ENCODE assay signal across 7 cellular contexts in the genomic region with DNA sequence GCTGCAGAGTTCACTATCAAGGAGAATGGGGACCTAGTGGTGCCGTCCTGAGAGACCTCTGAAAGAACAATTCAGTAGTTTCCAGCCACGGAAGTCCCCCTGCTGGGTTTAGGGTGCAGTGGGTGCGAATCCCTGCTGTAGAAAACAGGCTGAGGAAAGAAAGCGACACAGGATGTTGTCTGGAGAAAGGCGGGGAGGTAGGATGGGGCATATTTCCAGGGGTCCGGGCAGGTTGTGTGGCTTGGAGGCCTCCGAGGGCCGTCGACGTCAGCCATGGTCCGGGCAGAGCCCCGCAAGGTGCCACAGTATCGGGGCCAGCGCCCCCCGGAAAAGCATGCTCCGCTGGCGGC. TPM values are rescaled to one million over a fixed set of nuclear protein-coding genes. Genes with fewer than 3 reads are reported as not detected.
DNase-seq lines count a peak whose midpoint lies in the region; ATAC-seq, FAIRE-seq and TF ChIP-seq lines count a peak whose summit lies in the region.

No MANE protein-coding gene starts in this region.

- in situ Hi-C loops in GM13977 (cut with MboI; ENCODE audit: low pct_unique_long_range_greater_than_20kb, low sequenced_read_pairs, unreplicated experiment) = no loop called here

- FAIRE-seq in urothelium cell line (lab: Jason Lieb, UNC) = no peak

- H3K36me3 ChIP-seq in H7 (replicated peaks; ENCODE audit: control insufficient read depth, insufficient read depth, low read length) = no peaks in the 10 kb centered on the region
- peaks cover 17% of the 10 kb centered on the region for H3K36me3 ChIP-seq in MG63
- peaks cover 5% of the 10 kb centered on the region for H3K36me3 ChIP-seq in neutrophil

- H3K4me1 ChIP-seq in neutrophil (ENCODE audit: control insufficient read depth in 1 of 2, insufficient read depth in 1 of 2, low read depth in 1 of 2, low read length in 1 of 2) = peaks cover 48 to 51% of the 10 kb centered on the region in 2 experiments

- H3K27me3 ChIP-seq in H7 (ENCODE audit: control insufficient read depth, insufficient read depth, low read length) (no peaks in the 10 kb centered on the region; the same call in 1 of the 2 replicates), MG63 (no peaks in the 10 kb centered on the region), neutrophil (no peaks in the 10 kb centered on the region)

- H3K4me3 ChIP-seq in H7 (ENCODE audit: insufficient read depth, low read depth, low read length) (peak overlapping the region; percentile 87), MG63 (peak overlapping the region; percentile 81), fibroblast of the aortic adventitia (ENCODE audit: low read depth, low read length) (peak overlapping the region; percentile 74), neutrophil (ENCODE audit: low read depth in 1 of 2, low read length in 1 of 2) (peak overlapping the region; percentile 88 to 89)

- H3K9me3 Mint-ChIP-seq in activated T-cell treated with anti-CD3 and anti-CD28 coated beads, Interleukin-2, amount 50 U/mL, for 4 hours = no peaks in the 10 kb centered on the region

- H3K4me3 Mint-ChIP-seq in activated T-cell treated with anti-CD3 and anti-CD28 coated beads, Interleukin-2, amount 50 U/mL, for 4 hours = peak overlapping the region; percentile 98

- peaks cover 59% of the 10 kb centered on the region for H3K4me1 Mint-ChIP-seq in activated T-cell treated with anti-CD3 and anti-CD28 coated beads, Interleukin-2, amount 50 U/mL, for 4 hours (ENCODE audit: low read depth)

- no peak for TF ChIP-seq CTCF in GM13977 (IDR thresholded peaks at IDR 0.05; ENCODE audit: extremely low read depth, insufficient read depth, missing control alignments)
- peak; percentile 40 for TF ChIP-seq CTCF in fibroblast of the aortic adventitia (IDR thresholded peaks at IDR 0.05; ENCODE audit: insufficient read depth, low read length)
- no peak for TF ChIP-seq CTCF in neutrophil (IDR thresholded peaks at IDR 0.05)

- H3K9me3 ChIP-seq in MG63 (no peaks in the 10 kb centered on the region), neutrophil (no peaks in the 10 kb centered on the region)

- H3K27me3 Mint-ChIP-seq in activated T-cell treated with anti-CD3 and anti-CD28 coated beads, Interleukin-2, amount 50 U/mL, for 4 hours (ENCODE audit: low read depth) = no peaks in the 10 kb centered on the region

- DNase-seq in GM13977 (ENCODE audit: low spot score) (peak; percentile 46), H7 (no peak), MG63 (peak; percentile 59), fibroblast of the aortic adventitia (ENCODE audit: low read depth) (peak; percentile 51), urothelium cell line (ENCODE audit: low spot score) (peak; percentile 50)
- peak; percentile 52 for DNase-seq in activated T-cell treated with anti-CD3 and anti-CD28 coated beads, Interleukin-2, amount 50 U/mL, for 4 hours

- peaks cover 6% of the 10 kb centered on the region for H3K36me3 Mint-ChIP-seq in activated T-cell treated with anti-CD3 and anti-CD28 coated beads, Interleukin-2, amount 50 U/mL, for 4 hours (ENCODE audit: insufficient read depth)

- ATAC-seq in activated T-cell treated with anti-CD3 and anti-CD28 coated beads, Interleukin-2, amount 50 U/mL, for 4 hours = peak; percentile 6 to 8

- H3K27ac ChIP-seq in neutrophil = peak overlapping the region; percentile 99

RNA-seq across cellular contexts. Expression of a gene that starts 0.8 kb away (rescaled TPM):
- 48.9 and 63.5 TPM in 2 replicates for total RNA-seq in H7 (2014; rRNA removed; shearing (Covaris generic))
- 22.3 and 28.2 TPM in 2 replicates for total RNA-seq in MG63 (2014; rRNA removed; shearing (Covaris generic); ENCODE audit: low replicate concordance)
- 10 to 100 TPM; 55.2 to 71.1 (median 59.5) TPM for total RNA-seq in activated T-cell treated with anti-CD3 and anti-CD28 coated beads, Interleukin-2, amount 50 U/mL, for 4 hours
- 28.6 and 52.4 TPM in 2 replicates for total RNA-seq in fibroblast of the aortic adventitia (ENCODE audit: low replicate concordance)
